9 cellular contexts compared by ENCODE assay signal in genomic region chr5:111703662-111704061, GRCh38. TPM values are rescaled to one million over a fixed set of nuclear protein-coding genes. Genes with fewer than 3 reads are reported as not detected.
DNase-seq lines count a peak whose midpoint lies in the region; ATAC-seq, FAIRE-seq and TF ChIP-seq lines count a peak whose summit lies in the region.
"Had no signal": no experiment of that assay in that cellular context is flagged by ENCODE, and none has a peak within 500 bp of the region (broad histone marks: within the 10 kb centered on the region; RNA-seq: fewer than 3 reads in every experiment).

No MANE protein-coding gene starts in this region.

- H3K27me3 ChIP-seq in CD8-positive, alpha-beta T cell (ENCODE audit: insufficient read depth, low read length) = no peaks in the 10 kb centered on the region
- H3K27me3 ChIP-seq in ascending aorta = no peaks in the 10 kb centered on the region
- H3K27me3 ChIP-seq: spleen had no signal

- H3K4me3 ChIP-seq in CD8-positive, alpha-beta T cell (ENCODE audit: low read depth, low read length) = no peak overlapping the region
- H3K4me3 ChIP-seq in ascending aorta = no peak overlapping the region
- H3K4me3 ChIP-seq: spleen had no signal

- no peak overlapping the region for H3K27ac Mint-ChIP-seq in CD8-positive, alpha-beta T cell

- no peaks in the 10 kb centered on the region for H3K9me3 ChIP-seq in CD8-positive, alpha-beta T cell (ENCODE audit: low read length)
- H3K9me3 ChIP-seq in ascending aorta = no peaks in the 10 kb centered on the region
- H3K9me3 ChIP-seq: spleen had no signal

- no peaks in the 10 kb centered on the region for H3K36me3 ChIP-seq in CD8-positive, alpha-beta T cell (ENCODE audit: insufficient read depth, low read length)
- H3K36me3 ChIP-seq in ascending aorta = no peaks in the 10 kb centered on the region
- H3K36me3 ChIP-seq: spleen had no signal

- no peak for FAIRE-seq in H54 (lab: Jason Lieb, UNC)

- no peak for TF ChIP-seq CTCF in CD8-positive, alpha-beta T cell (IDR thresholded peaks at IDR 0.05)
- TF ChIP-seq CTCF in ascending aorta (IDR thresholded peaks at IDR 0.05) = no peak

- no peak for ATAC-seq in CD8-positive, alpha-beta T cell
- ATAC-seq in GM19043 (IDR thresholded peaks at IDR 0.05; ENCODE audit: low read depth, unreplicated experiment) = peak; percentile 97
- ATAC-seq in HG02970 (IDR thresholded peaks at IDR 0.05; ENCODE audit: low FRiP score, unreplicated experiment) = peak; percentile 92

- no peak overlapping the region for H3K27ac ChIP-seq in CD8-positive, alpha-beta T cell (ENCODE audit: low read depth, low read length)
- no peak overlapping the region for H3K27ac ChIP-seq in ascending aorta
- H3K27ac ChIP-seq: spleen had no signal

- POLR2A ChIA-PET in CD8-positive, alpha-beta T cell (lab: Charles Lee) = no interaction called here

- no peaks in the 10 kb centered on the region for H3K27me3 Mint-ChIP-seq in CD8-positive, alpha-beta T cell (ENCODE audit: low read depth)

- H3K9me3 Mint-ChIP-seq in CD8-positive, alpha-beta T cell = no peaks in the 10 kb centered on the region

- CTCF ChIA-PET in CD8-positive, alpha-beta T cell (lab: Charles Lee) = no interaction called here

- H3K4me1 ChIP-seq in CD8-positive, alpha-beta T cell (ENCODE audit: insufficient read depth, low read length) = peaks cover 5% of the 10 kb centered on the region
- H3K4me1 ChIP-seq in ascending aorta = no peaks in the 10 kb centered on the region

- no peaks in the 10 kb centered on the region for H3K36me3 Mint-ChIP-seq in CD8-positive, alpha-beta T cell

- peak overlapping the region; percentile 9 for H3K4me3 Mint-ChIP-seq in CD8-positive, alpha-beta T cell

- intact Hi-C loops in CD8-positive, alpha-beta T cell (cut with DNase I, micrococcal nuclease) = no loop called here
- intact Hi-C loops in ascending aorta (cut with DNase I) = no loop called here

- H3K4me1 Mint-ChIP-seq in CD8-positive, alpha-beta T cell (ENCODE audit: low read depth) = peaks cover 13% of the 10 kb centered on the region

- DNase-seq in CD8-positive, alpha-beta T cell = no peak
- peak; percentile 71 to 95 for DNase-seq in NOMO-1 (lab: John Stamatoyannopoulos, UW; ENCODE audit: unreplicated experiment in 2 of 2)
- DNase-seq in ascending aorta (ENCODE audit: low spot score in 2 of 2) = no peak
- DNase-seq in NCI-H2171 treated with DMSO at 0.1 percent for 48 hours (lab: John Stamatoyannopoulos, UW) = no peak
- DNase-seq in H54 (ENCODE audit: insufficient read length, low spot score) = no peak
- DNase-seq in erythroblast (lab: John Stamatoyannopoulos, UW) = no peak
- DNase-seq: spleen had no signal

- TF ChIP-seq POLR2A in H54 (IDR thresholded peaks at IDR 0.05; ENCODE audit: low read depth, low read length) (no peak), erythroblast (IDR thresholded peaks at IDR 0.05; ENCODE audit: low read length) (no peak)

RNA-seq across cellular contexts. Expression of gene NREP, which starts 53.3 kb away (rescaled TPM):
- 1 to 10 TPM; 1.9 to 2.2 TPM for total RNA-seq in CD8-positive, alpha-beta T cell
- 15.3 TPM for total RNA-seq in ascending aorta

Comparison
In these comparisons a context has a peak if more than half of its experiments do, and no peak if none do; other contexts are left out.
1. DNase-seq: peak in NOMO-1 (2 of 2); none in CD8-positive, alpha-beta T cell (0 of 7), ascending aorta (0 of 2), NCI-H2171 treated with DMSO at 0.1 percent for 48 hours (single experiment), H54 (single experiment) and erythroblast (0 of 2).